Comparison of ENCODE assay signal across 24 cellular contexts in the genomic region with DNA sequence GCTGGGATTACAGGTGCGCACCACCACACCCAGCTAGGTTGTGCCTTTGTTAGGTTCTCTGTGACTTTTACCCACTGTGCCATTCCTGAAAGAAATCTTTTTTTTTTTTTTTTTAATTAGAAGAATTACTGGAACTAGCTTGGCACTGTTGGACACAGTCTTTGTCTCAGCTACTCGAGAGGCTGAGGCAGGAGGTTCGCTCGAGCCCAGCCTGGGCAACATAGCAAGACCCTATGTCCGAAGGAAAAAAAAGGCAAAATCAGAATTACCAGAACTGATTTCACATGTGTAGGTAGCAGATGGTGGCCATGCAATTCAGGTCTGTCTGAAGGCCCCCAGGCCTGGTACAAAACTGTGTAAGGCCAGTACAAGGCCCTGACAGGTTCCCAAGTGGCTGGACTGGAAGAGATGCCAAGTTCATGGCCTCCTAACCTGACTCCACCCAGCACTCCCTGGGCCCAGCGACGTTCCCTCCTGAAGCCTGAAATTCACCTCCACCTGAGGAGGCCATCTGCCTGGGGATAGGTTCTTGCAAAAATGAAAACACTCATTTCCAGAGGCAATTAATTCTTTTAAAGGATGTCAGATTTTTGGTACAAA. TPM values are rescaled to one million over a fixed set of nuclear protein-coding genes. Genes with fewer than 3 reads are reported as not detected.
DNase-seq lines count a peak whose midpoint lies in the region; ATAC-seq, FAIRE-seq and TF ChIP-seq lines count a peak whose summit lies in the region.
"Had no signal": no experiment of that assay in that cellular context is flagged by ENCODE, and none has a peak within 500 bp of the region (broad histone marks: within the 10 kb centered on the region; RNA-seq: fewer than 3 reads in every experiment).

No MANE protein-coding gene starts in this region.

- no peak for TF ChIP-seq EP300 in HepG2 (IDR thresholded peaks at IDR 0.05; ENCODE audit: low read depth in 2 of 2, low read length in 2 of 2)
- no peak for TF ChIP-seq EP300 in HepG2 (CRISPR knock-in tag; IDR thresholded peaks at IDR 0.05; ENCODE audit: borderline replicate concordance)
- no peak for TF ChIP-seq EP300 in K562 (IDR thresholded peaks at IDR 0.05; ENCODE audit: low read length)

- no peak for DNase-seq in HepG2 (ENCODE audit: low spot score)
- DNase-seq in right lobe of liver = no peak
- no peak for DNase-seq in HFFc6
- DNase-seq in K562 (ENCODE audit: extremely low read depth in 1 of 4, low spot score in 3 of 4) = no peak
- peak; percentile 1 for DNase-seq in urothelium cell line (ENCODE audit: low spot score)
- DNase-seq in DMS 273 treated with DMSO at 0.1 percent for 48 hours (lab: John Stamatoyannopoulos, UW) = no peak
- DNase-seq in pons (ENCODE audit: low spot score) = no peak
- DNase-seq in anterior cingulate cortex (lab: John Stamatoyannopoulos, UW) = no peak
- DNase-seq: ACHN, COR-L47, DMS153, GF-D8, NCI-H1105, NCI-H1694, NCI-H2107, NCI-H510A treated with DMSO at 0.1 percent for 48 hours, NCI-H774, SHP77 had no signal

- no peak overlapping the region for H3K4me3 ChIP-seq in HepG2 (replicated peaks in 1 of 3; ENCODE audit: insufficient read depth in 1 of 3, low read depth in 2 of 3, low read length in 3 of 3)
- no peak overlapping the region for H3K4me3 ChIP-seq in right lobe of liver
- H3K4me3 ChIP-seq in K562 = no peak overlapping the region
- H3K4me3 ChIP-seq: GM23338 had no signal

- no peak overlapping the region for H3K4me3 Mint-ChIP-seq in HFFc6
- H3K4me3 Mint-ChIP-seq: CD14-positive monocyte, GM23338 had no signal

- H3K4me1 ChIP-seq in HepG2 (ENCODE audit: insufficient read depth, low read length) (peaks cover 21% of the 10 kb centered on the region), right lobe of liver (peaks cover 0 to 14% (median 7%) of the 10 kb centered on the region in 4 donors), K562 (replicated peaks in 1 of 2; ENCODE audit: control insufficient read depth in 2 of 2, insufficient read depth in 2 of 2, low read length in 2 of 2) (peaks cover 0 to 4% of the 10 kb centered on the region in 2 experiments; a peak in 1 of 5 replicates)

- in situ Hi-C loops in HepG2 (cut with HindIII; ENCODE audit: extremely low pct_ligation_motif_present, low pct_unique_long_range_greater_than_20kb) (no loop called here), K562 (cut with MboI) (no loop called here)

- CTCF ChIA-PET in HepG2 (lab: Yijun Ruan, JAX; ENCODE audit: low intra/inter-chr PET ratio, low total read pairs) = no interaction called here
- CTCF ChIA-PET in K562 (lab: Yijun Ruan, JAX; ENCODE audit: low intra/inter-chr PET ratio) = no interaction called here

- no peak for TF ChIP-seq POLR2A in HepG2 (IDR thresholded peaks at IDR 0.05; ENCODE audit: insufficient read depth in 1 of 2, low read depth in 2 of 2, low read length in 2 of 2)
- TF ChIP-seq POLR2A in right lobe of liver (IDR thresholded peaks at IDR 0.05) = no peak
- TF ChIP-seq POLR2A in K562 (conservative IDR thresholded peaks at IDR 0.05) = no peak

- no peak overlapping the region for H3K4me2 ChIP-seq in HepG2 (ENCODE audit: low read depth, low read length)
- no peak overlapping the region for H3K4me2 ChIP-seq in K562 (ENCODE audit: insufficient read depth, low read length)
- H3K4me2 ChIP-seq: GM23338 had no signal

- peaks cover 25% of the 10 kb centered on the region for H3K27me3 Mint-ChIP-seq in HFFc6 (ENCODE audit: insufficient read depth)

- H3K36me3 Mint-ChIP-seq in HFFc6 (ENCODE audit: low read depth) = peaks cover 36% of the 10 kb centered on the region

- H3K9me1 ChIP-seq in K562 (ENCODE audit: control insufficient read depth, insufficient read depth, low read length) = no peaks in the 10 kb centered on the region

- H3K27me3 ChIP-seq in HepG2 (ENCODE audit: control insufficient read depth in 1 of 2, insufficient read depth in 2 of 2, low read length in 2 of 2) (no peaks in the 10 kb centered on the region), right lobe of liver (no peaks in the 10 kb centered on the region), K562 (ENCODE audit: control insufficient read depth in 2 of 2, insufficient read depth in 2 of 2, low read length in 2 of 2) (no peaks in the 10 kb centered on the region)

- TF ChIP-seq CTCF in HepG2 (CRISPR knock-in tag; IDR thresholded peaks at IDR 0.05) (no peak), right lobe of liver (IDR thresholded peaks at IDR 0.05) (no peak), HFFc6 (IDR thresholded peaks at IDR 0.05) (no peak), K562 (IDR thresholded peaks at IDR 0.05 in 2 of 3, conservative IDR thresholded peaks at IDR 0.05 in 1 of 3; ENCODE audit: insufficient read depth in 2 of 3, low read depth in 1 of 3, low read length in 3 of 3) (no peak)

- peaks cover 51% of the 10 kb centered on the region for H3K4me1 Mint-ChIP-seq in HFFc6 (ENCODE audit: low read depth)

- H3K79me2 ChIP-seq in HepG2 (ENCODE audit: insufficient read depth, low read length) = peaks cover 30% of the 10 kb centered on the region
- peaks cover 2% of the 10 kb centered on the region; the same call in 1 of the 3 replicates for H3K79me2 ChIP-seq in K562 (ENCODE audit: control insufficient read depth, insufficient read depth, low read length)

- H3K27ac Mint-ChIP-seq in HFFc6 = peak overlapping the region; percentile 48; the same call in 1 of the 2 replicates
- H3K27ac Mint-ChIP-seq: CD14-positive monocyte had no signal

- WGBS in HepG2 (ENCODE audit: low lambda C conversion rate) = 97% methylated on average over 7 of the region's 7 CpGs
- WGBS in right lobe of liver (ENCODE audit: insufficient coverage, low coverage, low lambda C conversion rate, missing lambda C conversion rate) = 100% methylated on average over 5 of the region's 7 CpGs
- WGBS in K562 (ENCODE audit: insufficient coverage, low coverage, missing lambda C conversion rate) = 92% methylated on average over 7 of the region's 7 CpGs

- no peak overlapping the region for H2AFZ ChIP-seq in HepG2 (ENCODE audit: low read length)
- H2AFZ ChIP-seq in K562 (ENCODE audit: low read depth, low read length) = no peak overlapping the region
- H2AFZ ChIP-seq: GM23338 had no signal

- H3K9me3 ChIP-seq in HepG2 (ENCODE audit: low read length) (no peaks in the 10 kb centered on the region), right lobe of liver (no peaks in the 10 kb centered on the region), K562 (replicated peaks; ENCODE audit: control insufficient read depth, insufficient read depth, low read depth, low read length) (no peaks in the 10 kb centered on the region)

- H3K27ac ChIP-seq in HepG2 (ENCODE audit: extremely low read length, insufficient read depth, low read length) = no peak overlapping the region
- no peak overlapping the region for H3K27ac ChIP-seq in right lobe of liver
- no peak overlapping the region for H3K27ac ChIP-seq in K562 (ENCODE audit: extremely low read depth, low read depth, low read length)

- FAIRE-seq in HepG2 (lab: Jason Lieb, UNC) = no peak
- FAIRE-seq in K562 (lab: Jason Lieb, UNC) = no peak
- no peak for FAIRE-seq in urothelium cell line (lab: Jason Lieb, UNC)
- FAIRE-seq: GM12891, GM19239 had no signal

- no peak for ATAC-seq in HepG2
- ATAC-seq in right lobe of liver = no peak
- no peak for ATAC-seq in K562
- ATAC-seq: GM23338, HCT116 had no signal

- POLR2A ChIA-PET in HepG2 (lab: Yijun Ruan, JAX) (no interaction called here), K562 (lab: Yijun Ruan, JAX) (no interaction called here)

- H3K36me3 ChIP-seq in HepG2 (replicated peaks in 1 of 2; ENCODE audit: control insufficient read depth in 1 of 2, insufficient read depth in 2 of 2, low read length in 2 of 2) = peaks cover 31 to 50% of the 10 kb centered on the region in 2 experiments
- peaks cover 0 to 8% (median 3%) of the 10 kb centered on the region in 4 donors for H3K36me3 ChIP-seq in right lobe of liver
- peaks cover 51% of the 10 kb centered on the region; the same call in 2 of the 3 replicates for H3K36me3 ChIP-seq in K562 (ENCODE audit: control insufficient read depth, insufficient read depth, low read length)

- intact Hi-C loops in HepG2 (cut with micrococcal nuclease; ENCODE audit: unreplicated experiment) (no loop called here), right lobe of liver (cut with DNase I) (no loop called here), K562 (cut with micrococcal nuclease) (no loop called here)

- BruUV-seq in HepG2 (replicated peaks; lab: Mats Ljungman, UMichigan) (no TSS peak), K562 (replicated peaks; lab: Mats Ljungman, UMichigan) (no TSS peak)

- H3K9ac ChIP-seq in HepG2 (ENCODE audit: insufficient read depth, low read depth, low read length) (no peak overlapping the region), K562 (ENCODE audit: insufficient read depth in 1 of 2, low read depth in 2 of 2, low read length in 2 of 2) (no peak overlapping the region)

- H3K9me3 Mint-ChIP-seq in HFFc6 = no peaks in the 10 kb centered on the region

- TF ChIP-seq RAD21 in HepG2 (CRISPR knock-in tag; IDR thresholded peaks at IDR 0.05) (no peak), K562 (CRISPR knock-in tag; conservative IDR thresholded peaks at IDR 0.05 in 1 of 2, IDR thresholded peaks at IDR 0.05 in 1 of 2) (no peak)

- H4K20me1 ChIP-seq in HepG2 (ENCODE audit: insufficient read depth, low read length) (peaks cover 64% of the 10 kb centered on the region), K562 (replicated peaks; ENCODE audit: control insufficient read depth, insufficient read depth, low read length) (no peaks in the 10 kb centered on the region)

RNA-seq across cellular contexts. Expression of a gene that starts 23.0 kb away (rescaled TPM):
- total RNA-seq in HepG2 (2016; rRNA removed; fragmentation: Illumina TruSeq; extraction: Trizol) = 345 and 349 TPM in 2 replicates
- 202 and 227 TPM in 2 replicates for total RNA-seq in HepG2 (2016; cell fraction: cytosol; rRNA removed; fragmentation: Illumina TruSeq; extraction: Trizol; ENCODE audit: low read depth)
- total RNA-seq in HepG2 (2016; cell fraction: insoluble cytoplasmic fraction; rRNA removed; fragmentation: Illumina TruSeq; extraction: Trizol) = 351 and 370 TPM in 2 replicates
- total RNA-seq in HepG2 (2016; cell fraction: membrane; rRNA removed; fragmentation: Illumina TruSeq; extraction: Trizol) = 185 and 210 TPM in 2 replicates
- total RNA-seq in HepG2 (2016; cell fraction: nucleus; rRNA removed; fragmentation: Illumina TruSeq; extraction: Trizol) = 126 and 138 TPM in 2 replicates
- 173 and 193 TPM in 2 replicates for polyA plus RNA-seq in HepG2 (2011; rRNA removed)
- 139 and 221 TPM in 2 replicates for polyA plus RNA-seq in HepG2 (2011; cell fraction: cytosol; rRNA removed)
- polyA plus RNA-seq in HepG2 (2011; cell fraction: nucleus; rRNA removed) = 209 and 223 TPM in 2 replicates
- polyA plus RNA-seq in HepG2 (2012) = 167 and 252 TPM in 2 replicates
- 224 and 244 TPM in 2 replicates for polyA plus RNA-seq in HepG2 (2016; cell fraction: cytosol; fragmentation: Illumina TruSeq; extraction: Trizol; ENCODE audit: low read depth)
- 425 and 448 TPM in 2 replicates for polyA plus RNA-seq in HepG2 (2016; cell fraction: insoluble cytoplasmic fraction; fragmentation: Illumina TruSeq; extraction: Trizol; ENCODE audit: low read depth)
- polyA plus RNA-seq in HepG2 (2016; cell fraction: membrane; fragmentation: Illumina TruSeq; extraction: Trizol; ENCODE audit: low read depth) = 197 and 214 TPM in 2 replicates
- polyA plus RNA-seq in HepG2 (2016; cell fraction: nucleus; fragmentation: Illumina TruSeq; extraction: Trizol; ENCODE audit: insufficient read depth, low read depth) = 269 and 287 TPM in 2 replicates
- polyA minus RNA-seq in HepG2 (2011; rRNA and poly(A)+ RNA removed; ENCODE audit: low replicate concordance) = 186 and 379 TPM in 2 replicates
- 166 and 175 TPM in 2 replicates for polyA minus RNA-seq in HepG2 (2011; cell fraction: cytosol; rRNA and poly(A)+ RNA removed)
- polyA minus RNA-seq in HepG2 (2011; cell fraction: nucleus; rRNA and poly(A)+ RNA removed) = 55.6 and 67.6 TPM in 2 replicates
- total RNA-seq in right lobe of liver = 100 to 1,000 TPM in 1 of 6 experiments, 10 to 100 TPM in 5; 61.5 to 132 (median 73.1) TPM
- 100 to 1,000 TPM in 3 of 6 experiments, 10 to 100 TPM in 3; 91.4 to 114 (median 97.9) TPM for total RNA-seq in HFFc6 (2021; fragmentation: NEBNext Ultra II Directional; extraction: Animal tissue kit (Norgen Biotek cat#: 25700))
- 20.8 and 44.6 TPM in 2 replicates for total RNA-seq in K562 (2011; cell fraction: chromatin; rRNA removed; ENCODE audit: low replicate concordance)
- 34.7 and 35.1 TPM in 2 replicates for total RNA-seq in K562 (2011; cell fraction: nucleolus; rRNA removed)
- total RNA-seq in K562 (2011; cell fraction: nucleoplasm; rRNA removed) = 29.4 and 42.3 TPM in 2 replicates
- 112 and 114 TPM in 2 replicates for total RNA-seq in K562 (2014; rRNA removed)
- total RNA-seq in K562 (2014; rRNA removed; fragmentation: Illumina TruSeq; extraction: Trizol) = 27.0 and 41.1 TPM in 2 replicates
- 65.2 and 68.5 TPM in 2 replicates for total RNA-seq in K562 (2015; rRNA removed; fragmentation: Illumina TruSeq; extraction: Trizol)
- 74.5 and 78.0 TPM in 2 replicates for total RNA-seq in K562 (2021)
- 37.0 and 40.8 TPM in 2 replicates for polyA plus RNA-seq in K562 (2011; rRNA removed)
- polyA plus RNA-seq in K562 (2011; cell fraction: cytosol; rRNA removed) = 46.0 and 113 TPM in 2 replicates
- polyA plus RNA-seq in K562 (2011; cell fraction: nucleus; rRNA removed) = 25.6 and 34.1 TPM in 2 replicates
- polyA plus RNA-seq in K562 (2012) = 72.1 and 96.6 TPM in 2 replicates
- polyA plus RNA-seq in K562 (2014; fragmentation: Illumina TruSeq; extraction: Trizol) = 40.4 and 87.0 TPM in 2 replicates
- polyA plus RNA-seq in K562 (2014; fragmentation: Nextera tagmentation; extraction: Ambion mirVana) = 10 to 100 TPM in 1 of 2 experiments, 1 to 10 TPM in 1; 5.8 to 17.1 TPM
- 97.9 and 104 TPM in 2 replicates for polyA plus RNA-seq in K562 (2014; rRNA removed)
- polyA minus RNA-seq in K562 (2011; rRNA and poly(A)+ RNA removed) = 39.1 and 58.1 TPM in 2 replicates
- polyA minus RNA-seq in K562 (2011; cell fraction: cytosol; rRNA and poly(A)+ RNA removed) = 34.9 and 36.6 TPM in 2 replicates
- polyA minus RNA-seq in K562 (2011; cell fraction: nucleus; rRNA and poly(A)+ RNA removed) = 12.1 and 17.4 TPM in 2 replicates

RNA-seq across cellular contexts. Expression of a gene that starts 36.4 kb away (rescaled TPM):
- total RNA-seq in HepG2 (2016; rRNA removed; fragmentation: Illumina TruSeq; extraction: Trizol) = not detected in 2 replicates
- total RNA-seq in HepG2 (2016; cell fraction: cytosol; rRNA removed; fragmentation: Illumina TruSeq; extraction: Trizol; ENCODE audit: low read depth) = not detected in 2 replicates
- total RNA-seq in HepG2 (2016; cell fraction: insoluble cytoplasmic fraction; rRNA removed; fragmentation: Illumina TruSeq; extraction: Trizol) = not detected in 2 replicates
- total RNA-seq in HepG2 (2016; cell fraction: membrane; rRNA removed; fragmentation: Illumina TruSeq; extraction: Trizol) = 0.19 TPM in 1 of 2 replicates, not detected in the other
- not detected in 2 replicates for total RNA-seq in HepG2 (2016; cell fraction: nucleus; rRNA removed; fragmentation: Illumina TruSeq; extraction: Trizol)
- 0.14 TPM in 1 of 2 replicates, not detected in the other for polyA plus RNA-seq in HepG2 (2011; rRNA removed)
- polyA plus RNA-seq in HepG2 (2011; cell fraction: cytosol; rRNA removed) = not detected in 2 replicates
- polyA plus RNA-seq in HepG2 (2011; cell fraction: nucleus; rRNA removed) = not detected in 2 replicates
- not detected in 2 replicates for polyA plus RNA-seq in HepG2 (2012)
- not detected in 2 replicates for polyA plus RNA-seq in HepG2 (2016; cell fraction: cytosol; fragmentation: Illumina TruSeq; extraction: Trizol; ENCODE audit: low read depth)
- polyA plus RNA-seq in HepG2 (2016; cell fraction: insoluble cytoplasmic fraction; fragmentation: Illumina TruSeq; extraction: Trizol; ENCODE audit: low read depth) = not detected in 2 replicates
- not detected in 2 replicates for polyA plus RNA-seq in HepG2 (2016; cell fraction: membrane; fragmentation: Illumina TruSeq; extraction: Trizol; ENCODE audit: low read depth)
- not detected in 2 replicates for polyA plus RNA-seq in HepG2 (2016; cell fraction: nucleus; fragmentation: Illumina TruSeq; extraction: Trizol; ENCODE audit: insufficient read depth, low read depth)
- polyA minus RNA-seq in HepG2 (2011; rRNA and poly(A)+ RNA removed; ENCODE audit: low replicate concordance) = 0.12 TPM in 1 of 2 replicates, not detected in the other
- polyA minus RNA-seq in HepG2 (2011; cell fraction: cytosol; rRNA and poly(A)+ RNA removed) = not detected in 2 replicates
- not detected in 2 replicates for polyA minus RNA-seq in HepG2 (2011; cell fraction: nucleus; rRNA and poly(A)+ RNA removed)
- not detected for total RNA-seq in right lobe of liver
- total RNA-seq in HFFc6 (2021; fragmentation: NEBNext Ultra II Directional; extraction: Animal tissue kit (Norgen Biotek cat#: 25700)) = not detected
- total RNA-seq in K562 (2011; cell fraction: chromatin; rRNA removed; ENCODE audit: low replicate concordance) = not detected in 2 replicates
- not detected in 2 replicates for total RNA-seq in K562 (2011; cell fraction: nucleolus; rRNA removed)
- total RNA-seq in K562 (2011; cell fraction: nucleoplasm; rRNA removed) = not detected in 2 replicates
- not detected in 2 replicates for total RNA-seq in K562 (2014; rRNA removed)
- not detected in 2 replicates for total RNA-seq in K562 (2014; rRNA removed; fragmentation: Illumina TruSeq; extraction: Trizol)
- not detected in 2 replicates for total RNA-seq in K562 (2015; rRNA removed; fragmentation: Illumina TruSeq; extraction: Trizol)
- total RNA-seq in K562 (2021) = not detected in 2 replicates
- polyA plus RNA-seq in K562 (2011; rRNA removed) = not detected in 2 replicates
- polyA plus RNA-seq in K562 (2011; cell fraction: cytosol; rRNA removed) = not detected in 2 replicates
- not detected in 2 replicates for polyA plus RNA-seq in K562 (2011; cell fraction: nucleus; rRNA removed)
- polyA plus RNA-seq in K562 (2012) = not detected in 2 replicates
- polyA plus RNA-seq in K562 (2014; fragmentation: Illumina TruSeq; extraction: Trizol) = not detected in 2 replicates
- not detected for polyA plus RNA-seq in K562 (2014; fragmentation: Nextera tagmentation; extraction: Ambion mirVana)
- not detected in 2 replicates for polyA plus RNA-seq in K562 (2014; rRNA removed)
- not detected in 2 replicates for polyA minus RNA-seq in K562 (2011; rRNA and poly(A)+ RNA removed)
- not detected in 2 replicates for polyA minus RNA-seq in K562 (2011; cell fraction: cytosol; rRNA and poly(A)+ RNA removed)
- polyA minus RNA-seq in K562 (2011; cell fraction: nucleus; rRNA and poly(A)+ RNA removed) = not detected in 2 replicates
- total RNA-seq: GM23338, OCI-LY7 had no signal
- polyA plus RNA-seq: CD14-positive monocyte, GM23338 had no signal

RNA-seq across cellular contexts. Expression of a gene that starts 48.2 kb away (rescaled TPM):
- 93.7 and 100 TPM in 2 replicates for total RNA-seq in HepG2 (2016; rRNA removed; fragmentation: Illumina TruSeq; extraction: Trizol)
- 13.5 and 14.5 TPM in 2 replicates for total RNA-seq in HepG2 (2016; cell fraction: cytosol; rRNA removed; fragmentation: Illumina TruSeq; extraction: Trizol; ENCODE audit: low read depth)
- total RNA-seq in HepG2 (2016; cell fraction: insoluble cytoplasmic fraction; rRNA removed; fragmentation: Illumina TruSeq; extraction: Trizol) = 86.4 and 94.6 TPM in 2 replicates
- total RNA-seq in HepG2 (2016; cell fraction: membrane; rRNA removed; fragmentation: Illumina TruSeq; extraction: Trizol) = 34.1 and 38.1 TPM in 2 replicates
- total RNA-seq in HepG2 (2016; cell fraction: nucleus; rRNA removed; fragmentation: Illumina TruSeq; extraction: Trizol) = 95.2 and 107 TPM in 2 replicates
- polyA plus RNA-seq in HepG2 (2011; rRNA removed) = 50.5 and 52.2 TPM in 2 replicates
- polyA plus RNA-seq in HepG2 (2011; cell fraction: cytosol; rRNA removed) = 38.6 and 40.1 TPM in 2 replicates
- polyA plus RNA-seq in HepG2 (2011; cell fraction: nucleus; rRNA removed) = 58.3 and 59.2 TPM in 2 replicates
- polyA plus RNA-seq in HepG2 (2012) = 46.5 and 55.2 TPM in 2 replicates
- 9.4 and 10.2 TPM in 2 replicates for polyA plus RNA-seq in HepG2 (2016; cell fraction: cytosol; fragmentation: Illumina TruSeq; extraction: Trizol; ENCODE audit: low read depth)
- polyA plus RNA-seq in HepG2 (2016; cell fraction: insoluble cytoplasmic fraction; fragmentation: Illumina TruSeq; extraction: Trizol; ENCODE audit: low read depth) = 85.4 and 97.6 TPM in 2 replicates
- 26.6 and 29.3 TPM in 2 replicates for polyA plus RNA-seq in HepG2 (2016; cell fraction: membrane; fragmentation: Illumina TruSeq; extraction: Trizol; ENCODE audit: low read depth)
- polyA plus RNA-seq in HepG2 (2016; cell fraction: nucleus; fragmentation: Illumina TruSeq; extraction: Trizol; ENCODE audit: insufficient read depth, low read depth) = 91.3 and 91.5 TPM in 2 replicates
- polyA minus RNA-seq in HepG2 (2011; rRNA and poly(A)+ RNA removed; ENCODE audit: low replicate concordance) = 21.7 and 40.5 TPM in 2 replicates
- 18.1 and 22.2 TPM in 2 replicates for polyA minus RNA-seq in HepG2 (2011; cell fraction: cytosol; rRNA and poly(A)+ RNA removed)
- polyA minus RNA-seq in HepG2 (2011; cell fraction: nucleus; rRNA and poly(A)+ RNA removed) = 126 and 133 TPM in 2 replicates
- total RNA-seq in right lobe of liver = 10 to 100 TPM; 18.6 to 47.8 (median 39.0) TPM
- total RNA-seq in HFFc6 (2021; fragmentation: NEBNext Ultra II Directional; extraction: Animal tissue kit (Norgen Biotek cat#: 25700)) = 10 to 100 TPM; 38.9 to 48.5 (median 44.3) TPM
- total RNA-seq in K562 (2011; cell fraction: chromatin; rRNA removed; ENCODE audit: low replicate concordance) = 104 and 130 TPM in 2 replicates
- total RNA-seq in K562 (2011; cell fraction: nucleolus; rRNA removed) = 64.9 and 66.9 TPM in 2 replicates
- 106 and 149 TPM in 2 replicates for total RNA-seq in K562 (2011; cell fraction: nucleoplasm; rRNA removed)
- total RNA-seq in K562 (2014; rRNA removed) = 17.8 and 30.4 TPM in 2 replicates
- 29.8 and 33.9 TPM in 2 replicates for total RNA-seq in K562 (2014; rRNA removed; fragmentation: Illumina TruSeq; extraction: Trizol)
- 37.6 and 42.7 TPM in 2 replicates for total RNA-seq in K562 (2015; rRNA removed; fragmentation: Illumina TruSeq; extraction: Trizol)
- total RNA-seq in K562 (2021) = 28.9 and 32.0 TPM in 2 replicates
- polyA plus RNA-seq in K562 (2011; rRNA removed) = 16.3 and 21.1 TPM in 2 replicates
- 11.9 and 14.4 TPM in 2 replicates for polyA plus RNA-seq in K562 (2011; cell fraction: cytosol; rRNA removed)
- polyA plus RNA-seq in K562 (2011; cell fraction: nucleus; rRNA removed) = 24.1 and 29.4 TPM in 2 replicates
- 20.8 and 23.0 TPM in 2 replicates for polyA plus RNA-seq in K562 (2012)
- polyA plus RNA-seq in K562 (2014; fragmentation: Illumina TruSeq; extraction: Trizol) = 27.2 and 34.0 TPM in 2 replicates
- polyA plus RNA-seq in K562 (2014; fragmentation: Nextera tagmentation; extraction: Ambion mirVana) = 1 to 10 TPM; 5.6 to 7.8 TPM
- 25.9 and 27.1 TPM in 2 replicates for polyA plus RNA-seq in K562 (2014; rRNA removed)
- 18.4 and 27.8 TPM in 2 replicates for polyA minus RNA-seq in K562 (2011; rRNA and poly(A)+ RNA removed)
- polyA minus RNA-seq in K562 (2011; cell fraction: cytosol; rRNA and poly(A)+ RNA removed) = 10.2 and 16.6 TPM in 2 replicates
- polyA minus RNA-seq in K562 (2011; cell fraction: nucleus; rRNA and poly(A)+ RNA removed) = 22.2 and 42.1 TPM in 2 replicates

RNA-seq across cellular contexts. Expression of a gene that starts 48.4 kb away (rescaled TPM):
- total RNA-seq in HepG2 (2016; rRNA removed; fragmentation: Illumina TruSeq; extraction: Trizol) = 19.2 and 19.3 TPM in 2 replicates
- total RNA-seq in HepG2 (2016; cell fraction: cytosol; rRNA removed; fragmentation: Illumina TruSeq; extraction: Trizol; ENCODE audit: low read depth) = 4.9 and 5.3 TPM in 2 replicates
- 18.1 and 21.2 TPM in 2 replicates for total RNA-seq in HepG2 (2016; cell fraction: insoluble cytoplasmic fraction; rRNA removed; fragmentation: Illumina TruSeq; extraction: Trizol)
- total RNA-seq in HepG2 (2016; cell fraction: membrane; rRNA removed; fragmentation: Illumina TruSeq; extraction: Trizol) = 9.4 TPM in 2 replicates
- 10.8 and 14.1 TPM in 2 replicates for total RNA-seq in HepG2 (2016; cell fraction: nucleus; rRNA removed; fragmentation: Illumina TruSeq; extraction: Trizol)
- 16.2 and 16.6 TPM in 2 replicates for polyA plus RNA-seq in HepG2 (2011; rRNA removed)
- 17.9 and 19.7 TPM in 2 replicates for polyA plus RNA-seq in HepG2 (2011; cell fraction: cytosol; rRNA removed)
- 7.4 and 11.7 TPM in 2 replicates for polyA plus RNA-seq in HepG2 (2011; cell fraction: nucleus; rRNA removed)
- 19.9 and 20.0 TPM in 2 replicates for polyA plus RNA-seq in HepG2 (2012)
- 4.0 and 4.6 TPM in 2 replicates for polyA plus RNA-seq in HepG2 (2016; cell fraction: cytosol; fragmentation: Illumina TruSeq; extraction: Trizol; ENCODE audit: low read depth)
- polyA plus RNA-seq in HepG2 (2016; cell fraction: insoluble cytoplasmic fraction; fragmentation: Illumina TruSeq; extraction: Trizol; ENCODE audit: low read depth) = 23.9 and 26.4 TPM in 2 replicates
- 8.6 and 8.7 TPM in 2 replicates for polyA plus RNA-seq in HepG2 (2016; cell fraction: membrane; fragmentation: Illumina TruSeq; extraction: Trizol; ENCODE audit: low read depth)
- polyA plus RNA-seq in HepG2 (2016; cell fraction: nucleus; fragmentation: Illumina TruSeq; extraction: Trizol; ENCODE audit: insufficient read depth, low read depth) = 25.3 and 26.3 TPM in 2 replicates
- polyA minus RNA-seq in HepG2 (2011; rRNA and poly(A)+ RNA removed; ENCODE audit: low replicate concordance) = 14.0 and 14.7 TPM in 2 replicates
- 4.7 and 5.1 TPM in 2 replicates for polyA minus RNA-seq in HepG2 (2011; cell fraction: cytosol; rRNA and poly(A)+ RNA removed)
- polyA minus RNA-seq in HepG2 (2011; cell fraction: nucleus; rRNA and poly(A)+ RNA removed) = 5.2 and 6.5 TPM in 2 replicates
- 1 to 10 TPM; 5.0 to 9.4 (median 6.9) TPM for total RNA-seq in right lobe of liver
- 1 to 10 TPM; 5.2 to 9.1 (median 6.9) TPM for total RNA-seq in HFFc6 (2021; fragmentation: NEBNext Ultra II Directional; extraction: Animal tissue kit (Norgen Biotek cat#: 25700))
- 12.4 and 19.3 TPM in 2 replicates for total RNA-seq in K562 (2011; cell fraction: chromatin; rRNA removed; ENCODE audit: low replicate concordance)
- 17.0 and 19.2 TPM in 2 replicates for total RNA-seq in K562 (2011; cell fraction: nucleolus; rRNA removed)
- 21.9 and 24.2 TPM in 2 replicates for total RNA-seq in K562 (2011; cell fraction: nucleoplasm; rRNA removed)
- 10.1 and 11.2 TPM in 2 replicates for total RNA-seq in K562 (2014; rRNA removed)
- total RNA-seq in K562 (2014; rRNA removed; fragmentation: Illumina TruSeq; extraction: Trizol) = 13.1 and 15.4 TPM in 2 replicates
- total RNA-seq in K562 (2015; rRNA removed; fragmentation: Illumina TruSeq; extraction: Trizol) = 10.1 and 11.0 TPM in 2 replicates
- total RNA-seq in K562 (2021) = 17.8 TPM in 2 replicates
- 14.9 and 16.4 TPM in 2 replicates for polyA plus RNA-seq in K562 (2011; rRNA removed)
- polyA plus RNA-seq in K562 (2011; cell fraction: cytosol; rRNA removed) = 15.7 and 17.1 TPM in 2 replicates
- 14.9 and 17.5 TPM in 2 replicates for polyA plus RNA-seq in K562 (2011; cell fraction: nucleus; rRNA removed)
- polyA plus RNA-seq in K562 (2012) = 15.0 and 20.4 TPM in 2 replicates
- 16.2 and 19.7 TPM in 2 replicates for polyA plus RNA-seq in K562 (2014; fragmentation: Illumina TruSeq; extraction: Trizol)
- 10 to 100 TPM; 27.3 to 33.4 TPM for polyA plus RNA-seq in K562 (2014; fragmentation: Nextera tagmentation; extraction: Ambion mirVana)
- 17.3 and 18.5 TPM in 2 replicates for polyA plus RNA-seq in K562 (2014; rRNA removed)
- 12.7 and 13.4 TPM in 2 replicates for polyA minus RNA-seq in K562 (2011; rRNA and poly(A)+ RNA removed)
- polyA minus RNA-seq in K562 (2011; cell fraction: cytosol; rRNA and poly(A)+ RNA removed) = 4.6 and 4.8 TPM in 2 replicates
- 4.3 and 8.0 TPM in 2 replicates for polyA minus RNA-seq in K562 (2011; cell fraction: nucleus; rRNA and poly(A)+ RNA removed)
